In the genomic region with DNA sequence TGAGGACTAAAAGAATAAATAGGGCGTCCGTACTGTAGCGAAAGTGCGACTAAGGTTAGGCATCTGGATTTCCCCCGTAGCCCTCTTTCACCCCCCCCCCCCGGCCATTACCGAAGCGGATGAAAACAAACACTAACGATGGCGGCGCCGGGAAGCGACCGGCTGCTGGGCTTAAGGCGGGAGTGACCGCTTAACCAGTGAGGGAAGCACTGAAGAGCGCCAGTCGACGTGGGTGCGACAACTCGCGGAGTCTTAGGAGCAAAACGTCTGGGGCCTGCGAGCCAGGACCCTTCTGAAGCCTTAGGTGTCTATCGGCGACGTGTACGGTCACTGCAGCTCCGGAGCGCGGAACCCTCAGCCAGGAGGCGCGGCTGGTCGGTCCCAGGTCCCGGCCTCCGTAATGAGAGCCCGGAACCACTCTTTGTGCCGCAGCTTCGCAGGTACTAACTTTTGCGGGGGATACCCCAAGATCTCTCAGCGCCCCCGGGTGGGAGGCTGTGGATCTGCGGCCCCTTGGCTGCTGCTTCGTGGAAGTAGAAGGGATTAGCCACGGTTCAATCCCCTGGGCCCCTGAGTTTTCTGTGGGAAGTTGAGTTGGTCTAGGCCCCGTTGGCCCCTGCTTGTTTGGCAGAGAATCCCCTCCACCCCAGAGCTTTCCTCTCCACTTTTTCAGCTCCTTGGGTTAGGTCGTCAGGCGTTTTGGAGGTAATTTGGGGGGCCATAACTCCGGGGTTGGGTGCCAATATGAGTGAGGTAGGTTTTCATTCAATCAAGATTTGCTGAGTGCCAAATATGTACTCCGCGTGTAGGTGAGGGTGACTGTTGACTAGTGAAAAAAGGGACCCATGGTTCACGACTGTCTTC, we compare ENCODE assay signal across 8 cellular contexts. TPM values are rescaled to one million over a fixed set of nuclear protein-coding genes. Genes with fewer than 3 reads are reported as not detected.
DNase-seq lines count a peak whose midpoint lies in the region; ATAC-seq and TF ChIP-seq lines count a peak whose summit lies in the region.

A gene (plus strand): TSS at position 103 of the 864 bp plus-strand sequence. CDS start 26,739 bp downstream, outside the sequence.

- H3K9me2 ChIP-seq in OCI-LY7 (ENCODE audit: insufficient read depth, low read length) = no peaks in the 10 kb centered on the region

- H3K4me3 ChIP-seq in OCI-LY7 (ENCODE audit: low read depth, low read length, poor library complexity, severe bottlenecking) (peak within 1 kb of the TSS; percentile 97), esophagus (ENCODE audit: low read depth in 1 of 2, low read length in 2 of 2) (peak within 1 kb of the TSS; percentile 80 to 99), muscle layer of duodenum (ENCODE audit: low read depth in 1 of 2, low read length in 2 of 2) (peak within 1 kb of the TSS; percentile 89 to 96)

- peaks cover 16% of the 10 kb centered on the region for H3K36me3 ChIP-seq in OCI-LY7 (ENCODE audit: insufficient read depth, low read length)
- H3K36me3 ChIP-seq in esophagus (ENCODE audit: control insufficient read depth in 2 of 2, insufficient read depth in 2 of 2, low read length in 1 of 2) = no peaks in the 10 kb centered on the region
- peaks cover 5 to 14% of the 10 kb centered on the region in 2 donors for H3K36me3 ChIP-seq in muscle layer of duodenum (ENCODE audit: control insufficient read depth in 1 of 2, insufficient read depth in 2 of 2, low read length in 2 of 2)

- whole genome bisulfite sequencing in esophagus, 2 donors = 0% methylated on average over 52 of the region's 52 CpGs

- peak; percentile 85 for TF ChIP-seq CTCF in OCI-LY7 (conservative IDR thresholded peaks at IDR 0.05; ENCODE audit: low read length)

- H3K4me2 ChIP-seq in OCI-LY7 (ENCODE audit: low read length) = peak within 1 kb of the TSS; percentile 86

- H3K4me1 ChIP-seq in OCI-LY7 (ENCODE audit: insufficient read depth, low read length, poor library complexity, severe bottlenecking) (peaks cover 28% of the 10 kb centered on the region), esophagus (ENCODE audit: control insufficient read depth in 2 of 2, insufficient read depth in 2 of 2, low read length in 1 of 2) (peaks cover 0 to 10% of the 10 kb centered on the region in 2 donors), muscle layer of duodenum (ENCODE audit: control insufficient read depth in 1 of 2, insufficient read depth in 2 of 2, low read length in 2 of 2) (peaks cover 4 to 23% of the 10 kb centered on the region in 2 donors)

- H3K9me3 ChIP-seq in OCI-LY7 (ENCODE audit: low read length) (no peaks in the 10 kb centered on the region), esophagus (ENCODE audit: control insufficient read depth in 2 of 2, insufficient read depth in 1 of 2, low read depth in 1 of 2, low read length in 1 of 2) (no peaks in the 10 kb centered on the region), muscle layer of duodenum (ENCODE audit: control insufficient read depth in 1 of 2, low read length in 2 of 2) (no peaks in the 10 kb centered on the region)

- no peaks in the 10 kb centered on the region for H4K20me1 ChIP-seq in OCI-LY7 (ENCODE audit: insufficient read depth, low read length)

- H3K27me3 ChIP-seq in esophagus (ENCODE audit: control insufficient read depth in 1 of 2, insufficient read depth in 2 of 2, low read length in 2 of 2) (no peaks in the 10 kb centered on the region), muscle layer of duodenum (ENCODE audit: low read depth, low read length) (no peaks in the 10 kb centered on the region)

- ATAC-seq in GM19468 (IDR thresholded peaks at IDR 0.05; ENCODE audit: extremely low read depth, unreplicated experiment) = peak; percentile 8

- in situ Hi-C loops in Caki2 (cut with HindIII; ENCODE audit: low pct_unique_long_range_greater_than_20kb, low sequenced_read_pairs) = no loop called here

- peaks cover 38% of the 10 kb centered on the region for H3K79me2 ChIP-seq in OCI-LY7 (ENCODE audit: insufficient read depth, low read depth, low read length)

- H3K27ac ChIP-seq in OCI-LY7 (ENCODE audit: low read depth, low read length, poor library complexity, severe bottlenecking) (peak within 1 kb of the TSS; percentile 82), esophagus (ENCODE audit: low read depth in 2 of 2, low read length in 1 of 2) (peak within 1 kb of the TSS; percentile 98 to 99), muscle layer of duodenum (ENCODE audit: low read length) (peak within 1 kb of the TSS; percentile 98)

- CTCF ChIA-PET in OCI-LY7 (lab: Charles Lee; ENCODE audit: unreplicated experiment) = interaction anchor here (0.6 to 0.8 kb wide), 2 partner anchors 24 to 88 kb away, joined by 3 read pairs; a partner anchor contains a TSS

- intact Hi-C loops in OCI-LY7 (cut with micrococcal nuclease; ENCODE audit: unreplicated experiment) = loop anchor here (1.0 to 2.0 kb wide), 2 partner anchors 23 to 127 kb away; a partner anchor contains a TSS

- DNase-seq in Caki2 (ENCODE audit: low read depth) (peak; percentile 86), HS-5 (ENCODE audit: low read depth) (peak; percentile 34), OCI-LY7 (ENCODE audit: low spot score) (peak; percentile 84)
- DNase-seq in activated T-cell treated with anti-CD3 and anti-CD28 coated beads, Interleukin-2, amount 50 U/mL, for 1 hour = peak; percentile 84
- DNase-seq in stimulated activated CD8-positive, alpha-beta memory T cell treated with anti-CD3 and anti-CD28 coated beads, Interleukin-7, amount 100 ng/mL, for 24 hours (ENCODE audit: low read depth) = peak; percentile 71

- TSS peak; percentile 81 for BruUV-seq in OCI-LY7 (replicated peaks; lab: Mats Ljungman, UMichigan)

- POLR2A ChIA-PET in OCI-LY7 (lab: Charles Lee) = interaction anchor here (0.5 to 2.1 kb wide), 15 partner anchors 10 to 225 kb away, joined by 3 to 13 read pairs (median 4); a partner anchor contains a TSS

- peak within 1 kb of the TSS; percentile 87 for H2AFZ ChIP-seq in OCI-LY7 (ENCODE audit: low read length)

RNA-seq across cellular contexts. Expression of the gene that starts here (rescaled TPM):
- 24.5 and 43.1 TPM in 2 replicates for total RNA-seq in Caki2 (2014; rRNA removed; shearing (Covaris generic); ENCODE audit: low replicate concordance)
- 53.2 and 60.6 TPM in 2 replicates for total RNA-seq in OCI-LY7 (2014; rRNA removed; shearing (Covaris generic))
- total RNA-seq in OCI-LY7 (2022) = 46.4 and 68.6 TPM in 2 replicates
- 10 to 100 TPM; 20.0 to 26.5 TPM for polyA plus RNA-seq in esophagus

Comparison
In these comparisons a context has a peak if more than half of its experiments do, and no peak if none do; other contexts are left out.
1. Peak in every context shown above with its lines: DNase-seq, ATAC-seq, H3K4me3 ChIP-seq and H3K27ac ChIP-seq.
2. DNase-seq: peak in every context shown above with its lines; median percentile 86 in Caki2; 84 in OCI-LY7; 84 in activated T-cell treated with anti-CD3 and anti-CD28 coated beads, Interleukin-2, amount 50 U/mL, for 1 hour; 71 in stimulated activated CD8-positive, alpha-beta memory T cell treated with anti-CD3 and anti-CD28 coated beads, Interleukin-7, amount 100 ng/mL, for 24 hours; 34 in HS-5.